10 cellular contexts compared by ENCODE assay signal in the genomic region with DNA sequence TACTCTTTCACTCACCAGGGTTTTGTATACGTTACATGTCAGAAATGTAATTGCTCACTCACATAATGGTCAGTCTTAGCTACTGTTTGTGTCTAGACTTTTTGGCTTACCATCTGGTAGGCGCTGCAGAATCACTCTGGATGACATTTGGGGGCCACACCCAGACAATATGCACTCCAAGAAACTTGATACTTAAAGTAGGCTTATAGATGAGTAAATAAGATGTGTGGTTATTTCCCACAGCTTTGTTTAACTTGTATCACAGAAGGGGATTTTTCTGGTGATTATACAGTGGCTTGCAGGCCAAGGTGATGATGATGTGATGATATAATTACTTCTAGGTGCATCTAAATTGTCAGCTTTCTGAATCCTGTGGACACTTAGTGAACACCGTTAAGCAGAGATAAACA.
DNase-seq lines count a peak whose midpoint lies in the region; ATAC-seq and TF ChIP-seq lines count a peak whose summit lies in the region.
"Had no signal": no experiment of that assay in that cellular context is flagged by ENCODE, and none has a peak within 500 bp of the region (broad histone marks: within the 10 kb centered on the region; RNA-seq: fewer than 3 reads in every experiment).

No MANE protein-coding gene starts in this region.

- no peak overlapping the region for H3K23ac ChIP-seq in mesenchymal stem cell (ENCODE audit: low read length in 2 of 2)

- no peak overlapping the region for H4K8ac ChIP-seq in mesenchymal stem cell (ENCODE audit: low read length)

- H3K79me1 ChIP-seq in mesenchymal stem cell (replicated peaks; ENCODE audit: low read length, poor library complexity, severe bottlenecking) = peaks cover 36% of the 10 kb centered on the region

- no peak overlapping the region for H2BK120ac ChIP-seq in mesenchymal stem cell (ENCODE audit: low read depth, low read length)

- H3K36me3 ChIP-seq in mesenchymal stem cell (ENCODE audit: control insufficient read depth in 1 of 2, insufficient read depth in 2 of 2, low read depth in 1 of 2, low read length in 2 of 2) = peaks cover 0 to 17% of the 10 kb centered on the region in 2 experiments
- H3K36me3 ChIP-seq in gastrocnemius medialis = no peaks in the 10 kb centered on the region

- H2AK5ac ChIP-seq in mesenchymal stem cell (ENCODE audit: low read length, severe bottlenecking) = no peak overlapping the region

- no peak overlapping the region for H3K4ac ChIP-seq in mesenchymal stem cell (ENCODE audit: low read depth in 1 of 2, low read length in 2 of 2)

- H3K27ac ChIP-seq in mesenchymal stem cell (ENCODE audit: low read length, poor library complexity, severe bottlenecking) = no peak overlapping the region
- no peak overlapping the region for H3K27ac ChIP-seq in gastrocnemius medialis
- H3K27ac ChIP-seq: VCaP had no signal

- H2BK15ac ChIP-seq in mesenchymal stem cell (ENCODE audit: low read depth, poor library complexity, severe bottlenecking) = no peak overlapping the region

- in situ Hi-C loops in gastrocnemius medialis (cut with MboI; ENCODE audit: low sequenced_read_pairs in 4 of 4) = no loop called here

- DNase-seq in DMS 273 treated with DMSO at 0.1 percent for 48 hours (lab: John Stamatoyannopoulos, UW) (peak; percentile 34), amniotic epithelial cell (ENCODE audit: low read depth) (peak; percentile 37), mesenchymal stem cell (peak; percentile 93), gastrocnemius medialis (no peak), NCI-H1105 treated with DMSO at 0.1 percent for 48 hours (lab: John Stamatoyannopoulos, UW) (no peak), NCI-H1930 (lab: John Stamatoyannopoulos, UW) (no peak)
- DNase-seq: GDM1; NK-92 treated with Interleukin-12 subunit alpha and Interleukin-12 subunit beta, amount 100 ng/mL, for 24 hours had no signal

- 10% methylated on average over 3 of the region's 3 CpGs for WGBS in mesenchymal stem cell

- no peak overlapping the region for H3K18ac ChIP-seq in mesenchymal stem cell (ENCODE audit: low read depth in 1 of 2, low read length in 2 of 2)

- H3K9me3 ChIP-seq in mesenchymal stem cell (ENCODE audit: control insufficient read depth, low read length) = no peaks in the 10 kb centered on the region
- H3K9me3 ChIP-seq in gastrocnemius medialis = no peaks in the 10 kb centered on the region

- no peak overlapping the region for H3K9ac ChIP-seq in mesenchymal stem cell (ENCODE audit: low read length)

- TF ChIP-seq POLR2A in gastrocnemius medialis (IDR thresholded peaks at IDR 0.05) = no peak

- H3K4me1 ChIP-seq in mesenchymal stem cell (ENCODE audit: control insufficient read depth, insufficient read depth, low read depth, low read length) (peaks cover 8% of the 10 kb centered on the region), gastrocnemius medialis (no peaks in the 10 kb centered on the region)

- H3K27me3 ChIP-seq in mesenchymal stem cell (ENCODE audit: control insufficient read depth in 1 of 2, insufficient read depth in 1 of 2, low read length in 2 of 2) (no peaks in the 10 kb centered on the region), gastrocnemius medialis (no peaks in the 10 kb centered on the region)

- H3K4me3 ChIP-seq in mesenchymal stem cell (ENCODE audit: insufficient read depth in 1 of 2, low read depth in 1 of 2, low read length in 2 of 2) (no peak overlapping the region), gastrocnemius medialis (no peak overlapping the region)

- no peak for TF ChIP-seq CTCF in gastrocnemius medialis (IDR thresholded peaks at IDR 0.05 in 4 of 5, conservative IDR thresholded peaks at IDR 0.05 in 1 of 5)

- H2BK5ac ChIP-seq in mesenchymal stem cell (ENCODE audit: low read depth, low read length, poor library complexity, severe bottlenecking) = no peak overlapping the region

- H3K4me2 ChIP-seq in mesenchymal stem cell (ENCODE audit: low read length, poor library complexity, severe bottlenecking) = no peak overlapping the region

- H2AFZ ChIP-seq in mesenchymal stem cell (ENCODE audit: low read depth, low read length) = no peak overlapping the region

- no peak overlapping the region for H3K14ac ChIP-seq in mesenchymal stem cell (ENCODE audit: low read length in 2 of 2)

- intact Hi-C loops in gastrocnemius medialis (cut with DNase I; ENCODE audit: low total_unique reads) = no loop called here

- H2BK12ac ChIP-seq in mesenchymal stem cell (ENCODE audit: low read length in 2 of 2) = no peak overlapping the region

- ATAC-seq in HG02870 (IDR thresholded peaks at IDR 0.05; ENCODE audit: unreplicated experiment) (peak; percentile 51), gastrocnemius medialis (no peak)

- H4K91ac ChIP-seq in mesenchymal stem cell (ENCODE audit: low read length) = no peak overlapping the region

Comparison
In these comparisons a context has a peak if more than half of its experiments do, and no peak if none do; other contexts are left out.
1. DNase-seq: peak in DMS 273 treated with DMSO at 0.1 percent for 48 hours (single experiment), amniotic epithelial cell (single experiment) and mesenchymal stem cell (single experiment); none in gastrocnemius medialis (0 of 2), NCI-H1105 treated with DMSO at 0.1 percent for 48 hours (single experiment) and NCI-H1930 (0 of 2).